In the genomic region with DNA sequence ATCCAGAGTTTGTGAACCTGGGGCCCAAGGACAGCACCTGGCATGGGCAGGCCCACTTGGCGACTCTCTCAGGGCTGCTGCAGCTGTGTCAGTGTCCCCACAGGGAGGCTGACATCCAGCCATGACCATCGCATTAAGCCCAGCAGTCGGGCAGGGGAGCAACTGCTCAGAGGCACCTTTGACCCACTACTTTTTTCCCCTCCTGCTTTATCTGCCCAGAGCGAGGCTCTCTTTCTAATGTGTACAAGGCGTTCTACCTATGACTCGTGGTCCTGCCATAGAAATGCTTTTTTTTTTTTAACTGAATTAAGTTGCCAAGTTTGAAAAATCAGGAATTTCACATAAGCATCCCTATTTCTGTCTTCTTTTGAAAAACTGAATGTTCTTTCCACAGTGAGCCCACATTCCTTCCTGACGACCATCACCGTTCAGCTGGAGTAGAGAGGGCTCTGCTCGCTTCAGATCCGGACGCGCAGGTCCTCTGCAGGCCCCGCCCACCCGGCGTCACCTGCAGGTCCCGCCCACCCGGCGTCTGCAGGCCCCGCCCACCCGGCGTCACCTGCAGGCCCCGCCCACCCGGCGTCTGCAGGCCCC, we compare ENCODE assay signal across 9 cellular contexts. TPM values are rescaled to one million over a fixed set of nuclear protein-coding genes. Genes with fewer than 3 reads are reported as not detected.
DNase-seq lines count a peak whose midpoint lies in the region; ATAC-seq and TF ChIP-seq lines count a peak whose summit lies in the region.
"Had no signal": no experiment of that assay in that cellular context is flagged by ENCODE, and none has a peak within 500 bp of the region (broad histone marks: within the 10 kb centered on the region; RNA-seq: fewer than 3 reads in every experiment).

No MANE protein-coding gene starts in this region.

- no peak for TF ChIP-seq CTCF in Caco-2 (IDR thresholded peaks at IDR 0.05; ENCODE audit: insufficient read depth in 1 of 2, low read depth in 1 of 2, low read length in 1 of 2, severe bottlenecking in 1 of 2, unreplicated experiment in 1 of 2)
- no peak for TF ChIP-seq CTCF in Panc1 (IDR thresholded peaks at IDR 0.05)
- no peak for TF ChIP-seq CTCF in esophagus muscularis mucosa (IDR thresholded peaks at IDR 0.05)

- POLR2A ChIA-PET in Caco-2 (lab: Charles Lee) (no interaction called here), Panc1 (lab: Charles Lee) (no interaction called here)

- H3K36me3 Mint-ChIP-seq in Caco-2 (ENCODE audit: insufficient read depth, unreplicated experiment), result no peaks in the 10 kb centered on the region
- H3K36me3 Mint-ChIP-seq in stimulated activated memory B cell treated with anti-CD40 and anti-IgM and Interleukin-4, amounts not matched to agents 10 μg/mL and 1 μg/mL and 100 μg/mL, for 72 hours, result no peaks in the 10 kb centered on the region

- H3K4me3 Mint-ChIP-seq in Caco-2 (ENCODE audit: unreplicated experiment), result peak overlapping the region; percentile 70
- H3K4me3 Mint-ChIP-seq in stimulated activated memory B cell treated with anti-CD40 and anti-IgM and Interleukin-4, amounts not matched to agents 10 μg/mL and 1 μg/mL and 100 μg/mL, for 72 hours, result no peak overlapping the region

- peak overlapping the region; percentile 19 for H3K4me3 ChIP-seq in Caco-2 (ENCODE audit: low read depth, low read length)
- peak overlapping the region; percentile 15 to 45 for H3K4me3 ChIP-seq in Panc1 (ENCODE audit: low read depth in 2 of 2, low read length in 2 of 2)
- H3K4me3 ChIP-seq in esophagus muscularis mucosa, result peak overlapping the region in 3 of 4 donors; percentile 8 to 44 (median 42)

- H3K4me1 ChIP-seq in Caco-2 (peaks cover 16% of the 10 kb centered on the region), Panc1 (ENCODE audit: control insufficient read depth, insufficient read depth, low read length) (peaks cover 3% of the 10 kb centered on the region; the same call in 1 of the 2 replicates), esophagus muscularis mucosa (peaks cover 0 to 17% (median 12%) of the 10 kb centered on the region in 4 donors)

- DNase-seq in Caco-2, result peak; percentile 28 to 41
- no peak for DNase-seq in Panc1 (ENCODE audit: low read depth, low spot score)
- DNase-seq in esophagus muscularis mucosa (ENCODE audit: extremely low spot score), result no peak
- DNase-seq in superior temporal gyrus (ENCODE audit: extremely low spot score), result no peak
- DNase-seq in stimulated activated CD4-positive, alpha-beta T cell treated with anti-CD3 and anti-CD28 coated beads, Interleukin-4, amount 100 ng/mL, for 4 hours, result no peak

- H3K27ac ChIP-seq in Panc1 (ENCODE audit: low read length) (no peak overlapping the region), esophagus muscularis mucosa (replicated peaks in 1 of 4) (peak overlapping the region in 1 of 4 donors; percentile 53)
- H3K27ac ChIP-seq: epithelial cell of prostate had no signal

- BruUV-seq in Caco-2 (replicated peaks; lab: Mats Ljungman, UMichigan) (TSS peak; percentile 75), Panc1 (replicated peaks; lab: Mats Ljungman, UMichigan) (no TSS peak)

- intact Hi-C loops in Caco-2 (cut with micrococcal nuclease; ENCODE audit: unreplicated experiment) (loop anchor here (2.0 to 5.0 kb wide), 5 partner anchors 24 to 329 kb away; partner anchors contain the start of gene THOC1), Panc1 (cut with micrococcal nuclease; ENCODE audit: unreplicated experiment) (no loop called here), esophagus muscularis mucosa (cut with DNase I) (no loop called here)

- WGBS in esophagus muscularis mucosa, result 17% methylated on average over 15 of the region's 24 CpGs

- no peak for TF ChIP-seq EP300 in esophagus muscularis mucosa (IDR thresholded peaks at IDR 0.05)

- in situ Hi-C loops in Panc1 (cut with HindIII; ENCODE audit: low pct_unique_long_range_greater_than_20kb, low sequenced_read_pairs), result no loop called here

- peaks cover 3% of the 10 kb centered on the region for H3K27me3 Mint-ChIP-seq in Caco-2 (ENCODE audit: insufficient read depth, unreplicated experiment)
- peaks cover 22% of the 10 kb centered on the region for H3K27me3 Mint-ChIP-seq in stimulated activated memory B cell treated with anti-CD40 and anti-IgM and Interleukin-4, amounts not matched to agents 10 μg/mL and 1 μg/mL and 100 μg/mL, for 72 hours

- no peaks in the 10 kb centered on the region for H3K36me3 ChIP-seq in Caco-2 (ENCODE audit: control insufficient read depth, insufficient read depth, low read length)
- no peaks in the 10 kb centered on the region for H3K36me3 ChIP-seq in Panc1 (ENCODE audit: control insufficient read depth, insufficient read depth, low read length)
- no peaks in the 10 kb centered on the region for H3K36me3 ChIP-seq in esophagus muscularis mucosa

- H3K27ac Mint-ChIP-seq in Caco-2 (ENCODE audit: unreplicated experiment), result peak overlapping the region; percentile 33
- H3K27ac Mint-ChIP-seq in stimulated activated memory B cell treated with anti-CD40 and anti-IgM and Interleukin-4, amounts not matched to agents 10 μg/mL and 1 μg/mL and 100 μg/mL, for 72 hours, result no peak overlapping the region

- CTCF ChIA-PET in Caco-2 (lab: Charles Lee) (interaction anchor here (0.6 to 0.7 kb wide), 4 partner anchors 19 to 72 kb away, joined by 3 to 5 read pairs (median 3); no protein-coding TSS in a partner anchor), Panc1 (lab: Charles Lee) (interaction anchor here (0.8 kb wide), 1 partner anchor 302 kb away, joined by 4 read pairs; no protein-coding TSS in a partner anchor)

- no peak for TF ChIP-seq POLR2A in esophagus muscularis mucosa (IDR thresholded peaks at IDR 0.05; ENCODE audit: low read depth)

- H3K4me1 Mint-ChIP-seq in Caco-2 (ENCODE audit: low read depth, unreplicated experiment), result no peaks in the 10 kb centered on the region
- no peaks in the 10 kb centered on the region for H3K4me1 Mint-ChIP-seq in stimulated activated memory B cell treated with anti-CD40 and anti-IgM and Interleukin-4, amounts not matched to agents 10 μg/mL and 1 μg/mL and 100 μg/mL, for 72 hours

- H3K27me3 ChIP-seq in Caco-2 (replicated peaks; ENCODE audit: control insufficient read depth, insufficient read depth, low read length), result no peaks in the 10 kb centered on the region
- peaks cover 39% of the 10 kb centered on the region for H3K27me3 ChIP-seq in Panc1 (ENCODE audit: control insufficient read depth, insufficient read depth, low read length)
- peaks cover 0 to 5% (median 0%) of the 10 kb centered on the region in 4 donors for H3K27me3 ChIP-seq in esophagus muscularis mucosa

- peak; percentile 69 for ATAC-seq in GM18907 (IDR thresholded peaks at IDR 0.05; ENCODE audit: unreplicated experiment)
- peak; percentile 67 for ATAC-seq in HG03280 (IDR thresholded peaks at IDR 0.05; ENCODE audit: unreplicated experiment)
- ATAC-seq in Panc1, result peak; percentile 76
- peak; percentile 31 for ATAC-seq in stimulated activated memory B cell treated with anti-CD40 and anti-IgM and Interleukin-4, amounts not matched to agents 10 μg/mL and 1 μg/mL and 100 μg/mL, for 72 hours

- H3K9me3 ChIP-seq in Caco-2 (no peaks in the 10 kb centered on the region), Panc1 (ENCODE audit: control insufficient read depth, insufficient read depth, low read depth, low read length) (no peaks in the 10 kb centered on the region), esophagus muscularis mucosa (no peaks in the 10 kb centered on the region)

- H3K9me3 Mint-ChIP-seq in Caco-2 (ENCODE audit: unreplicated experiment), result peaks cover 10% of the 10 kb centered on the region
- H3K9me3 Mint-ChIP-seq in stimulated activated memory B cell treated with anti-CD40 and anti-IgM and Interleukin-4, amounts not matched to agents 10 μg/mL and 1 μg/mL and 100 μg/mL, for 72 hours, result no peaks in the 10 kb centered on the region

RNA-seq across cellular contexts. Expression of gene CLUL1, which starts 0.4 kb away (rescaled TPM):
- total RNA-seq in Caco-2 (2022) (0.41 and 0.84 TPM in 2 replicates), Panc1 (2021; ENCODE audit: unreplicated experiment) (0.46 TPM), esophagus muscularis mucosa (1 to 10 TPM in 1 of 4 donors, under 1 TPM in 1, not detected in 2; 0.97 to 2.5 TPM)
- 0.61 TPM for polyA plus RNA-seq in Panc1 (2012; ENCODE audit: insufficient read length)

RNA-seq across cellular contexts. Expression of gene CETN1, which starts 16.2 kb away (rescaled TPM):
- total RNA-seq in Caco-2 (2022) (not detected in 2 replicates), Panc1 (2021; ENCODE audit: unreplicated experiment) (not detected), esophagus muscularis mucosa (not detected)
- polyA plus RNA-seq in Panc1 (2012; ENCODE audit: insufficient read length), result not detected

Comparison
In these comparisons a context has a peak if more than half of its experiments do, and no peak if none do; other contexts are left out.
1. DNase-seq: peak in Caco-2 (2 of 2); none in Panc1 (single experiment), esophagus muscularis mucosa (single experiment), superior temporal gyrus (single experiment) and stimulated activated CD4-positive, alpha-beta T cell treated with anti-CD3 and anti-CD28 coated beads, Interleukin-4, amount 100 ng/mL, for 4 hours (0 of 2).
2. Peak in every context shown above with its lines, with median percentiles within 50 percentile points of each other: H3K4me3 ChIP-seq and ATAC-seq.